8 cellular contexts compared by ENCODE assay signal in genomic region chr17:76557368-76558209, GRCh38. TPM values are rescaled to one million over a fixed set of nuclear protein-coding genes. Genes with fewer than 3 reads are reported as not detected.
DNase-seq lines count a peak whose midpoint lies in the region; ATAC-seq and TF ChIP-seq lines count a peak whose summit lies in the region.

No MANE protein-coding gene starts in this region.

- CTCF ChIA-PET in CD8-positive, alpha-beta memory T cell (lab: Charles Lee), result interaction anchor here (0.8 to 7.6 kb wide), 19 partner anchors 11 to 159 kb away, joined by 3 to 55 read pairs (median 4); partner anchors contain the start of genes PRCD and ST6GALNAC2
- CTCF ChIA-PET in activated CD8-positive, alpha-beta T cell treated with anti-CD3 and anti-CD28 coated beads for 36 hours (lab: Charles Lee), result interaction anchor here (0.9 to 7.3 kb wide), 17 partner anchors 9 to 278 kb away, joined by 3 to 64 read pairs (median 4); partner anchors contain the start of genes CYGB and PRPSAP1

- ATAC-seq in GM19455 (IDR thresholded peaks at IDR 0.05; ENCODE audit: unreplicated experiment) (peak; percentile 86), lung (ENCODE audit: insufficient read depth, low FRiP score) (peak; percentile 90)
- ATAC-seq in activated CD8-positive, alpha-beta T cell treated with anti-CD3 and anti-CD28 coated beads for 36 hours, result peak; percentile 94

- peaks cover 11% of the 10 kb centered on the region for H3K36me3 ChIP-seq in CD8-positive, alpha-beta memory T cell (ENCODE audit: insufficient read depth, low read length)
- H3K36me3 ChIP-seq in ectodermal cell (ENCODE audit: control insufficient read depth, insufficient read depth, low read length) (peaks cover 4% of the 10 kb centered on the region), lung (ENCODE audit: control insufficient read depth in 2 of 2, insufficient read depth in 2 of 2, low read length in 2 of 2) (peaks cover 0 to 5% of the 10 kb centered on the region in 2 donors)

- no peaks in the 10 kb centered on the region for H3K9me3 Mint-ChIP-seq in CD8-positive, alpha-beta memory T cell
- no peaks in the 10 kb centered on the region for H3K9me3 Mint-ChIP-seq in activated CD8-positive, alpha-beta T cell treated with anti-CD3 and anti-CD28 coated beads for 36 hours

- H3K4me1 ChIP-seq in CD8-positive, alpha-beta memory T cell (ENCODE audit: insufficient read depth, low read length), result peaks cover 49% of the 10 kb centered on the region
- H3K4me1 ChIP-seq in ectodermal cell (ENCODE audit: control insufficient read depth, insufficient read depth, low read length), result peaks cover 10% of the 10 kb centered on the region
- peaks cover 6 to 17% of the 10 kb centered on the region in 2 donors for H3K4me1 ChIP-seq in lung (ENCODE audit: control insufficient read depth in 2 of 2, insufficient read depth in 2 of 2, low read length in 2 of 2)

- POLR2A ChIA-PET in CD8-positive, alpha-beta memory T cell (lab: Charles Lee), result interaction anchor here (0.6 to 2.0 kb wide), 8 partner anchors 11 to 114 kb away, joined by 3 to 5 read pairs (median 4); partner anchors contain the start of gene RHBDF2
- POLR2A ChIA-PET in activated CD8-positive, alpha-beta T cell treated with anti-CD3 and anti-CD28 coated beads for 36 hours (lab: Charles Lee), result interaction anchor here (0.6 to 4.0 kb wide), 43 partner anchors 8 to 204 kb away, joined by 3 to 40 read pairs (median 4); partner anchors contain the start of genes AANAT, JMJD6, METTL23 and PRCD

- H3K36me3 Mint-ChIP-seq in CD8-positive, alpha-beta memory T cell, result peaks cover 4 to 50% (median 8%) of the 10 kb centered on the region in 3 donors
- H3K36me3 Mint-ChIP-seq in activated CD8-positive, alpha-beta T cell treated with anti-CD3 and anti-CD28 coated beads for 36 hours (ENCODE audit: low read depth), result peaks cover 53% of the 10 kb centered on the region

- H3K27ac Mint-ChIP-seq in CD8-positive, alpha-beta memory T cell, result peak overlapping the region; percentile 96 to 100 (median 99)
- peak overlapping the region; percentile 98 for H3K27ac Mint-ChIP-seq in activated CD8-positive, alpha-beta T cell treated with anti-CD3 and anti-CD28 coated beads for 36 hours

- intact Hi-C loops in activated CD8-positive, alpha-beta T cell treated with anti-CD3 and anti-CD28 coated beads for 36 hours (cut with micrococcal nuclease), result loop anchor here (5.0 kb wide), 1 partner anchor 35 kb away; no protein-coding TSS in a partner anchor

- H3K9me3 ChIP-seq in CD8-positive, alpha-beta memory T cell (ENCODE audit: low read length), result no peaks in the 10 kb centered on the region
- no peaks in the 10 kb centered on the region for H3K9me3 ChIP-seq in ectodermal cell (ENCODE audit: control insufficient read depth, low read length)
- no peaks in the 10 kb centered on the region for H3K9me3 ChIP-seq in lung (ENCODE audit: control insufficient read depth in 2 of 2, insufficient read depth in 1 of 2, low read length in 1 of 2)

- peak overlapping the region; percentile 97 to 99 (median 99) for H3K4me3 Mint-ChIP-seq in CD8-positive, alpha-beta memory T cell
- H3K4me3 Mint-ChIP-seq in activated CD8-positive, alpha-beta T cell treated with anti-CD3 and anti-CD28 coated beads for 36 hours, result peak overlapping the region; percentile 99

- DNase-seq in CD8-positive, alpha-beta memory T cell, result peak; percentile 85 to 96 (median 93)
- DNase-seq in HK-2 (ENCODE audit: unreplicated experiment) (peak; percentile 97), NCI-H82 treated with DMSO at 0.1 percent for 48 hours (lab: John Stamatoyannopoulos, UW; ENCODE audit: unreplicated experiment) (peak; percentile 97), lung (ENCODE audit: low spot score) (peak; percentile 96)
- DNase-seq in activated CD8-positive, alpha-beta T cell treated with anti-CD3 and anti-CD28 coated beads for 36 hours, result peak; percentile 97
- peak; percentile 87 to 93 (median 93) for DNase-seq in stimulated activated CD4-positive, alpha-beta T cell treated with anti-CD3 and anti-CD28 coated beads, TNF-alpha, amount 100 ng/mL, for 24 hours (ENCODE audit: low read depth in 3 of 3)

- peak; percentile 60 for TF ChIP-seq CTCF in activated CD8-positive, alpha-beta T cell treated with anti-CD3 and anti-CD28 coated beads for 36 hours (IDR thresholded peaks at IDR 0.05)
- TF ChIP-seq CTCF in lung (IDR thresholded peaks at IDR 0.05; ENCODE audit: control extremely low read depth, extremely low read depth), result no peak

- 1 to 2% methylated on average over 55 of the region's 55 CpGs for WGBS in ectodermal cell, 2 experiments
- WGBS in lung, 2 donors, result 0 to 1% methylated on average over 55 of the region's 55 CpGs

- peaks cover 63 to 71% (median 67%) of the 10 kb centered on the region in 3 donors for H3K4me1 Mint-ChIP-seq in CD8-positive, alpha-beta memory T cell
- H3K4me1 Mint-ChIP-seq in activated CD8-positive, alpha-beta T cell treated with anti-CD3 and anti-CD28 coated beads for 36 hours (ENCODE audit: low read depth), result peaks cover 46% of the 10 kb centered on the region

- peak overlapping the region; percentile 91 for H3K27ac ChIP-seq in CD8-positive, alpha-beta memory T cell (ENCODE audit: low read depth, low read length)
- peak overlapping the region; percentile 31 for H3K27ac ChIP-seq in ectodermal cell (ENCODE audit: insufficient read depth, low read depth, low read length, poor library complexity, severe bottlenecking)
- peak overlapping the region; percentile 84 to 95 for H3K27ac ChIP-seq in lung (ENCODE audit: low read depth in 1 of 2, low read length in 1 of 2)

- H3K27me3 ChIP-seq in CD8-positive, alpha-beta memory T cell (ENCODE audit: insufficient read depth, low read length, poor library complexity, severe bottlenecking), result no peaks in the 10 kb centered on the region
- H3K27me3 ChIP-seq in ectodermal cell (ENCODE audit: control insufficient read depth, insufficient read depth, low read length, poor library complexity, severe bottlenecking), result no peaks in the 10 kb centered on the region
- H3K27me3 ChIP-seq in lung (ENCODE audit: control insufficient read depth, insufficient read depth), result no peaks in the 10 kb centered on the region

- H3K27me3 Mint-ChIP-seq in CD8-positive, alpha-beta memory T cell, result no peaks in the 10 kb centered on the region
- no peaks in the 10 kb centered on the region for H3K27me3 Mint-ChIP-seq in activated CD8-positive, alpha-beta T cell treated with anti-CD3 and anti-CD28 coated beads for 36 hours

- H3K4me3 ChIP-seq in CD8-positive, alpha-beta memory T cell (ENCODE audit: low read length), result peak overlapping the region; percentile 76
- peak overlapping the region; percentile 71 for H3K4me3 ChIP-seq in ectodermal cell (ENCODE audit: insufficient read depth, low read depth, low read length)
- peak overlapping the region; percentile 70 for H3K4me3 ChIP-seq in lung

RNA-seq across cellular contexts. Expression of gene PRCD, which starts 17.7 kb away (rescaled TPM):
- under 1 TPM; 0.38 to 0.53 TPM for total RNA-seq in CD8-positive, alpha-beta memory T cell
- polyA plus RNA-seq in CD8-positive, alpha-beta memory T cell, result 1.2 TPM
- total RNA-seq in activated CD8-positive, alpha-beta T cell treated with anti-CD3 and anti-CD28 coated beads for 36 hours, result not detected
- polyA plus RNA-seq in ectodermal cell (2013, experiment 1 of 4), result not detected
- 0.27 TPM for polyA plus RNA-seq in ectodermal cell (2013, experiment 2 of 4)
- 0.85 TPM for polyA plus RNA-seq in ectodermal cell (2013, experiment 3 of 4)
- 0.57 TPM for polyA plus RNA-seq in ectodermal cell (2013, experiment 4 of 4)
- total RNA-seq in lung, result 10 to 100 TPM in 1 of 2 donors, 1 to 10 TPM in 1; 3.3 to 11.3 TPM
- polyA plus RNA-seq in lung, result 1 to 10 TPM; 2.0 to 7.9 TPM

RNA-seq across cellular contexts. Expression of gene CYGB, which starts 20.1 kb away (rescaled TPM):
- total RNA-seq in CD8-positive, alpha-beta memory T cell, result not detected
- 0.23 TPM for polyA plus RNA-seq in CD8-positive, alpha-beta memory T cell
- under 1 TPM in 1 of 2 experiments, not detected in 1; 0.23 TPM for total RNA-seq in activated CD8-positive, alpha-beta T cell treated with anti-CD3 and anti-CD28 coated beads for 36 hours
- polyA plus RNA-seq in ectodermal cell (2013, experiment 1 of 4), result 0.61 TPM
- polyA plus RNA-seq in ectodermal cell (2013, experiment 2 of 4), result 0.73 TPM
- 1.4 TPM for polyA plus RNA-seq in ectodermal cell (2013, experiment 3 of 4)
- 1.4 TPM for polyA plus RNA-seq in ectodermal cell (2013, experiment 4 of 4)
- 10 to 100 TPM; 15.9 to 20.0 TPM for total RNA-seq in lung
- 10 to 100 TPM; 21.4 to 30.4 TPM for polyA plus RNA-seq in lung

RNA-seq across cellular contexts. Expression of gene ST6GALNAC2, which starts 28.1 kb away (rescaled TPM):
- total RNA-seq in CD8-positive, alpha-beta memory T cell, result 1 to 10 TPM in 1 of 2 experiments, under 1 TPM in 1; 0.83 to 1.0 TPM
- polyA plus RNA-seq in CD8-positive, alpha-beta memory T cell, result 2.9 TPM
- total RNA-seq in activated CD8-positive, alpha-beta T cell treated with anti-CD3 and anti-CD28 coated beads for 36 hours, result not detected
- polyA plus RNA-seq in ectodermal cell (2013, experiment 1 of 4), result 1.7 TPM
- 1.9 TPM for polyA plus RNA-seq in ectodermal cell (2013, experiment 2 of 4)
- polyA plus RNA-seq in ectodermal cell (2013, experiment 3 of 4), result 0.91 TPM
- polyA plus RNA-seq in ectodermal cell (2013, experiment 4 of 4), result 0.93 TPM
- 10 to 100 TPM; 20.8 to 38.0 TPM for total RNA-seq in lung
- polyA plus RNA-seq in lung, result 10 to 100 TPM; 12.1 to 15.4 TPM

RNA-seq across cellular contexts. Expression of gene RHBDF2, which starts 56.4 kb away (rescaled TPM):
- 10 to 100 TPM; 38.2 to 42.5 TPM for total RNA-seq in CD8-positive, alpha-beta memory T cell
- polyA plus RNA-seq in CD8-positive, alpha-beta memory T cell, result 38.4 TPM
- 10 to 100 TPM; 19.9 to 20.4 TPM for total RNA-seq in activated CD8-positive, alpha-beta T cell treated with anti-CD3 and anti-CD28 coated beads for 36 hours
- polyA plus RNA-seq in ectodermal cell (2013, experiment 1 of 4), result 6.6 TPM
- 9.4 TPM for polyA plus RNA-seq in ectodermal cell (2013, experiment 2 of 4)
- 4.8 TPM for polyA plus RNA-seq in ectodermal cell (2013, experiment 3 of 4)
- 5.3 TPM for polyA plus RNA-seq in ectodermal cell (2013, experiment 4 of 4)
- total RNA-seq in lung, result 10 to 100 TPM; 22.7 to 56.5 TPM
- 100 to 1,000 TPM in 1 of 2 donors, 10 to 100 TPM in 1; 20.1 to 116 TPM for polyA plus RNA-seq in lung

Comparison
In these comparisons a context has a peak if more than half of its experiments do, and no peak if none do; other contexts are left out.
1. Peak in every context shown above with its lines: DNase-seq, ATAC-seq, H3K4me3 ChIP-seq and H3K27ac ChIP-seq.
2. H3K27ac ChIP-seq: peak in every context shown above with its lines; median percentile 91 in CD8-positive, alpha-beta memory T cell; 90 in lung; 31 in ectodermal cell.
3. RNA of gene CYGB, which starts 20.1 kb away (total RNA-seq): 15.9 to 20.0 TPM in lung; 0.23 TPM in activated CD8-positive, alpha-beta T cell treated with anti-CD3 and anti-CD28 coated beads for 36 hours and not detected in CD8-positive, alpha-beta memory T cell; every median in the first group is over 10 times any median in the second.
4. RNA of gene ST6GALNAC2, which starts 28.1 kb away (total RNA-seq): 20.8 to 38.0 TPM in lung; 0.83 to 1.0 TPM in CD8-positive, alpha-beta memory T cell and not detected in activated CD8-positive, alpha-beta T cell treated with anti-CD3 and anti-CD28 coated beads for 36 hours; every median in the first group is over 10 times any median in the second.